Comparison of ENCODE assay signal across 12 cellular contexts in genomic region chr19:11195169-11195568, GRCh38. TPM values are rescaled to one million over a fixed set of nuclear protein-coding genes. Genes with fewer than 3 reads are reported as not detected.
DNase-seq lines count a peak whose midpoint lies in the region; ATAC-seq and TF ChIP-seq lines count a peak whose summit lies in the region.
"Had no signal": no experiment of that assay in that cellular context is flagged by ENCODE, and none has a peak within 500 bp of the region (broad histone marks: within the 10 kb centered on the region; RNA-seq: fewer than 3 reads in every experiment).

No MANE protein-coding gene starts in this region.

- H3K4me3 ChIP-seq in BJ (ENCODE audit: low read depth, low read length) (peak overlapping the region; percentile 99), Peyer's patch (peak overlapping the region in 3 of 4 donors; percentile 7 to 77 (median 35)), esophagus squamous epithelium (peak overlapping the region; percentile 7 to 89 (median 74)), prostate gland (peak overlapping the region; percentile 12 to 20)

- peaks cover 0 to 44% (median 5%) of the 10 kb centered on the region in 4 donors for H3K4me1 ChIP-seq in Peyer's patch
- peaks cover 24 to 88% (median 41%) of the 10 kb centered on the region in 3 donors for H3K4me1 ChIP-seq in esophagus squamous epithelium
- H3K4me1 ChIP-seq in prostate gland (replicated peaks), result no peaks in the 10 kb centered on the region

- TF ChIP-seq CTCF in BJ (IDR thresholded peaks at IDR 0.05; ENCODE audit: insufficient read depth, low read depth, low read length) (no peak), Peyer's patch (IDR thresholded peaks at IDR 0.05) (no peak), esophagus squamous epithelium (IDR thresholded peaks at IDR 0.05) (no peak), prostate gland (IDR thresholded peaks at IDR 0.05) (no peak), GM13977 (IDR thresholded peaks at IDR 0.05; ENCODE audit: extremely low read depth, insufficient read depth, missing control alignments) (no peak)

- H3K27me3 ChIP-seq in BJ (ENCODE audit: control insufficient read depth, insufficient read depth, low read length) (no peaks in the 10 kb centered on the region), Peyer's patch (no peaks in the 10 kb centered on the region), esophagus squamous epithelium (no peaks in the 10 kb centered on the region), prostate gland (replicated peaks; ENCODE audit: insufficient read depth) (no peaks in the 10 kb centered on the region)

- DNase-seq in BJ (ENCODE audit: low read depth) (no peak), Peyer's patch (no peak), esophagus squamous epithelium (lab: John Stamatoyannopoulos, UW) (no peak), prostate gland (ENCODE audit: low spot score) (no peak), GM13977 (ENCODE audit: low spot score) (no peak)
- DNase-seq in stimulated activated naive CD4-positive, alpha-beta T cell treated with Interleukin-2 at 50 U/mL for 16 hours (lab: John Stamatoyannopoulos, UW), result no peak
- DNase-seq: anterior cingulate cortex; immature natural killer cell; stimulated activated CD4-positive, alpha-beta T cell treated with anti-CD3 and anti-CD28 coated beads, Interleukin-4, amount 100 ng/mL, for 4 hours; WERI-Rb-1 had no signal

- in situ Hi-C loops in GM13977 (cut with MboI; ENCODE audit: low pct_unique_long_range_greater_than_20kb, low sequenced_read_pairs, unreplicated experiment), result no loop called here

- TF ChIP-seq POLR2A in Peyer's patch (IDR thresholded peaks at IDR 0.05), result no peak
- TF ChIP-seq POLR2A in esophagus squamous epithelium (IDR thresholded peaks at IDR 0.05), result no peak
- no peak for TF ChIP-seq POLR2A in prostate gland (IDR thresholded peaks at IDR 0.05)
- TF ChIP-seq POLR2A in GM18505 (IDR thresholded peaks at IDR 0.05; ENCODE audit: borderline replicate concordance, extremely low read depth, insufficient read depth, insufficient read length), result no peak

- no peaks in the 10 kb centered on the region for H3K9me3 ChIP-seq in Peyer's patch
- H3K9me3 ChIP-seq in esophagus squamous epithelium, result no peaks in the 10 kb centered on the region
- H3K9me3 ChIP-seq in prostate gland, result no peaks in the 10 kb centered on the region

- H3K27ac ChIP-seq in Peyer's patch (peak overlapping the region in 3 of 4 donors; percentile 53 to 93 (median 64)), esophagus squamous epithelium (peak overlapping the region; percentile 57 to 93 (median 85)), prostate gland (peak overlapping the region; percentile 89 to 90)
- H3K27ac ChIP-seq: WERI-Rb-1 had no signal

- intact Hi-C loops in esophagus squamous epithelium (cut with DNase I), result no loop called here
- intact Hi-C loops in prostate gland (cut with DNase I), result no loop called here

- H3K36me3 ChIP-seq in BJ (ENCODE audit: control insufficient read depth, insufficient read depth, low read length) (peaks cover 27% of the 10 kb centered on the region), Peyer's patch (peaks cover 0 to 23% (median 0%) of the 10 kb centered on the region in 3 donors), esophagus squamous epithelium (peaks cover 0 to 45% (median 5%) of the 10 kb centered on the region in 3 donors), prostate gland (peaks cover 0 to 11% of the 10 kb centered on the region in 2 donors)

- ATAC-seq in GM21526 (IDR thresholded peaks at IDR 0.05; ENCODE audit: low FRiP score, unreplicated experiment) (no peak), GM18505 (IDR thresholded peaks at IDR 0.05; ENCODE audit: unreplicated experiment) (no peak)

- WGBS in esophagus squamous epithelium, 2 donors, result 29 to 40% methylated on average over 9 of the region's 9 CpGs
- WGBS in prostate gland, result 32% methylated on average over 9 of the region's 9 CpGs

- POLR2A ChIA-PET in BJ (lab: Charles Lee), result no interaction called here

- CTCF ChIA-PET in BJ (lab: Yijun Ruan, JAX), result interaction anchor here (1.6 to 2.0 kb wide), 2 partner anchors 26 to 58 kb away, joined by 4 to 7 read pairs; no protein-coding TSS in a partner anchor

RNA-seq across cellular contexts. Expression of gene KANK2, which starts 2.2 kb away (rescaled TPM):
- polyA plus RNA-seq in BJ (2011; rRNA removed), result 113 and 176 TPM in 2 replicates
- polyA minus RNA-seq in BJ (2011; rRNA and poly(A)+ RNA removed), result 199 and 254 TPM in 2 replicates
- total RNA-seq in Peyer's patch, result 100 to 1,000 TPM in 1 of 4 donors, 10 to 100 TPM in 3; 41.9 to 283 (median 68.4) TPM
- total RNA-seq in esophagus squamous epithelium, result 100 to 1,000 TPM in 1 of 4 donors, 10 to 100 TPM in 3; 29.3 to 287 (median 57.1) TPM
- 100 to 1,000 TPM; 150 to 370 TPM for total RNA-seq in prostate gland

RNA-seq across cellular contexts. Expression of gene SPC24, which starts 39.6 kb away (rescaled TPM):
- polyA plus RNA-seq in BJ (2011; rRNA removed), result 17.9 and 18.9 TPM in 2 replicates
- 24.4 and 24.8 TPM in 2 replicates for polyA minus RNA-seq in BJ (2011; rRNA and poly(A)+ RNA removed)
- total RNA-seq in Peyer's patch (10 to 100 TPM in 2 of 4 donors, 1 to 10 TPM in 2; 1.7 to 28.9 (median 8.4) TPM), esophagus squamous epithelium (10 to 100 TPM in 1 of 4 donors, 1 to 10 TPM in 3; 2.9 to 10.9 (median 6.3) TPM), prostate gland (1 to 10 TPM in 1 of 2 donors, under 1 TPM in 1; 0.73 to 5.0 TPM)

RNA-seq across cellular contexts. Expression of gene ANGPTL8, which starts 44.2 kb away (rescaled TPM):
- not detected in 2 replicates for polyA plus RNA-seq in BJ (2011; rRNA removed)
- not detected in 2 replicates for polyA minus RNA-seq in BJ (2011; rRNA and poly(A)+ RNA removed)
- not detected for total RNA-seq in Peyer's patch
- total RNA-seq in esophagus squamous epithelium, result not detected
- not detected for total RNA-seq in prostate gland
- polyA plus RNA-seq: immature natural killer cell had no signal

Comparison
In these comparisons a context has a peak if more than half of its experiments do, and no peak if none do; other contexts are left out.
1. H3K4me3 ChIP-seq: peak in every context shown above with its lines; median percentile 99 in BJ; 74 in esophagus squamous epithelium; 35 in Peyer's patch; 16 in prostate gland.